ENCODE assay signal across 8 cellular contexts in the genomic region with DNA sequence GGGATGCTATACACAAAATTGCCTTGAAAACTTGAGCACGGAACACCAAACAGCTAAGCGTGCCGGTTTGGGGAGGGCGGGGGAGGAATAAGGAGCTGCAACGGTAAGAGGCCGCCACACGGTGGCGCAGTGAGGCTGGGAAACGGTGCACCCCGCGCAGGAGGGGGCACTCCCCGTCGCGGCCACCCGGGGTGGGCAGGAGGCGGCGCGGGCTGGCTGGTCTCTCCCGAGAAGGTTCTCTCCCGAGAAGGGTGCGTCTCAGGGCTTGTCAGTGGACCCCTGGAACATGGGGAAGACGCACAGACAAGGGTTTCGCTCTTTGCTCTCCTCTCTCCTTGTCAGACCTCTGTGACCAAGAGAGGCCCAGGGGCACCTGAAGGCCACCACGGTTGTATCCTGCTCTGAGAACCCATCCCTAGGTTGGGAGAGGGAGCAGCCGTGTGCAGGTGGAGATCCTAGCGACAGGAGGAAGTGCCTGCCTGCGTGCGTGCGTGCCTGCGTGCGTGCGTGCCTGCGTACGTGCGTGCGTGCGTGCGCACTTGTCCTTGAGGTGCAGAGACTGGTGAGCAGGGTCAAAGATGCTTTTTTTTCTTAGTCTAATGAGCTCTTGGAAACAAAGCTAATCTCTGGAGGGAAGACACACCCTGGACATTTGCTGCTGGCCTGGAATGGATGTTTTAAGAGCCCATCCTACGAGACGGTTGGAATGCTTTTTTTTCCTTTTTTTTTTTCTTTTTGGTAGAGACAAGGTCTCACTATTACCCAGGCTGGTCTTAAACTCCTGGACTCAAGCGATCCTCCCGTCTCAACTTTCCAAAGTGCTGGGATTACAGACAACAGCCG. TPM values are rescaled to one million over a fixed set of nuclear protein-coding genes. Genes with fewer than 3 reads are reported as not detected.
DNase-seq lines count a peak whose midpoint lies in the region; ATAC-seq and TF ChIP-seq lines count a peak whose summit lies in the region.

No MANE protein-coding gene starts in this region.

- H3K4me1 ChIP-seq in HUES64 (ENCODE audit: insufficient read depth, low read length): 0 out of 2 replicates have a peak, but pooled peaks cover 7% of the 10 kb centered on the region
- H3K4me1 ChIP-seq in PC-9 (replicated peaks; ENCODE audit: insufficient read depth): no peaks in the 10 kb centered on the region
- H3K4me1 ChIP-seq in neuronal stem cell (ENCODE audit: control insufficient read depth in 2 of 2, insufficient read depth in 1 of 2, low read depth in 1 of 2, low read length in 2 of 2): peaks cover 7 to 16% of the 10 kb centered on the region in 2 donors

- POLR2A ChIA-PET in PC-9 (lab: Charles Lee; ENCODE audit: unreplicated experiment): no interaction called here

- H3K9me3 ChIP-seq in HUES64 (ENCODE audit: insufficient read depth, low read depth, low read length) (no peaks in the 10 kb centered on the region), PC-9 (ENCODE audit: insufficient read depth, low read depth) (no peaks in the 10 kb centered on the region), neuronal stem cell (replicated peaks in 1 of 2; ENCODE audit: control insufficient read depth in 2 of 2, insufficient read depth in 1 of 2, low read depth in 1 of 2, low read length in 2 of 2) (no peaks in the 10 kb centered on the region)

- H3K36me3 Mint-ChIP-seq in activated T-helper 1 cell treated with anti-CD3 and anti-CD28 coated beads, Interleukin-12 subunit alpha, Interleukin-12 subunit beta, Interleukin-2, Interleukin-4 antibody, amounts not matched to agents 30 ng/mL and 10 ng/mL and 1 ng/mL, durations not matched to agents 14 hours and 24 hours and 36 hours (ENCODE audit: low read depth): no peaks in the 10 kb centered on the region

- peak overlapping the region; percentile 79 for H3K18ac ChIP-seq in neuronal stem cell (ENCODE audit: low read length)

- H3K4ac ChIP-seq in neuronal stem cell (ENCODE audit: low read length): no peak overlapping the region

- H3K9me2 ChIP-seq in PC-9 (ENCODE audit: insufficient read depth): no peaks in the 10 kb centered on the region

- H3K4me3 ChIP-seq in HUES64 (ENCODE audit: low read length): peak overlapping the region; percentile 25; the same call in 1 of the 2 replicates
- H3K4me3 ChIP-seq in PC-9: no peak overlapping the region
- H3K4me3 ChIP-seq in neuronal stem cell (ENCODE audit: low read length in 2 of 2): peak overlapping the region in 1 of 2 donors; percentile 13

- H3K4me1 Mint-ChIP-seq in activated T-helper 1 cell treated with anti-CD3 and anti-CD28 coated beads, Interleukin-12 subunit alpha, Interleukin-12 subunit beta, Interleukin-2, Interleukin-4 antibody, amounts not matched to agents 30 ng/mL and 10 ng/mL and 1 ng/mL, durations not matched to agents 14 hours and 24 hours and 36 hours (ENCODE audit: low read depth): peaks cover 6% of the 10 kb centered on the region

- DNase-seq in D341Med (ENCODE audit: low spot score) (peak; percentile 91), PC-9 (peak in 1 of 2 experiments; percentile 27), fibroblast of peridontal ligament (ENCODE audit: extremely low read depth) (peak; percentile 58), neuronal stem cell (ENCODE audit: low spot score) (peak; percentile 62), superior temporal gyrus (ENCODE audit: extremely low spot score) (peak; percentile 89)
- DNase-seq in activated T-helper 1 cell treated with anti-CD3 and anti-CD28 coated beads, Interleukin-12 subunit alpha, Interleukin-12 subunit beta, Interleukin-2, Interleukin-4 antibody, amounts not matched to agents 30 ng/mL and 10 ng/mL and 1 ng/mL, durations not matched to agents 14 hours and 24 hours and 36 hours (ENCODE audit: low spot score): peak; percentile 62

- H3K27me3 ChIP-seq in HUES64 (ENCODE audit: insufficient read depth, low read length) (peaks cover 5% of the 10 kb centered on the region; the same call in 1 of the 2 replicates), PC-9 (ENCODE audit: insufficient read depth, low read depth) (peaks cover 87% of the 10 kb centered on the region), neuronal stem cell (ENCODE audit: control insufficient read depth in 3 of 3, insufficient read depth in 3 of 3, low read depth in 1 of 3, low read length in 3 of 3) (peaks cover 0 to 15% (median 0%) of the 10 kb centered on the region in 3 experiments)

- peak overlapping the region; percentile 83 for H3K23ac ChIP-seq in neuronal stem cell (ENCODE audit: low read depth, low read length, poor library complexity)

- no peak overlapping the region for H2BK5ac ChIP-seq in neuronal stem cell (ENCODE audit: low read length)

- H3K36me3 ChIP-seq in HUES64 (ENCODE audit: insufficient read depth, low read length): no peaks in the 10 kb centered on the region
- H3K36me3 ChIP-seq in PC-9 (ENCODE audit: low read depth): no peaks in the 10 kb centered on the region
- H3K36me3 ChIP-seq in neuronal stem cell (replicated peaks in 1 of 2; ENCODE audit: control insufficient read depth in 2 of 2, insufficient read depth in 2 of 2, low read length in 2 of 2): no peaks in the 10 kb centered on the region

- intact Hi-C loops in PC-9 (cut with micrococcal nuclease; ENCODE audit: unreplicated experiment): loop anchor here (2.0 kb wide), 1 partner anchor 88 kb away; no protein-coding TSS in a partner anchor
- intact Hi-C loops in activated T-helper 1 cell treated with anti-CD3 and anti-CD28 coated beads, Interleukin-12 subunit alpha, Interleukin-12 subunit beta, Interleukin-2, Interleukin-4 antibody, amounts not matched to agents 30 ng/mL and 10 ng/mL and 1 ng/mL, durations not matched to agents 14 hours and 24 hours and 36 hours (cut with micrococcal nuclease): loop anchor here (1.0 to 5.0 kb wide), 9 partner anchors 13 to 216 kb away; a partner anchor contains a TSS

- no peaks in the 10 kb centered on the region for H3K79me2 ChIP-seq in PC-9 (ENCODE audit: low read depth)

- no peak overlapping the region for H3K14ac ChIP-seq in neuronal stem cell (ENCODE audit: low read length)

- H2BK15ac ChIP-seq in neuronal stem cell (ENCODE audit: low read length): peak overlapping the region; percentile 32

- H2BK120ac ChIP-seq in neuronal stem cell (ENCODE audit: low read depth, low read length): no peak overlapping the region

- no peak overlapping the region for H2BK12ac ChIP-seq in neuronal stem cell (ENCODE audit: low read length)

- no peak overlapping the region for H3K9ac ChIP-seq in HUES64 (ENCODE audit: low read depth, low read length)
- peak overlapping the region; percentile 45 for H3K9ac ChIP-seq in neuronal stem cell (ENCODE audit: low read depth, low read length, poor library complexity)

- WGBS in HUES64: 43% methylated on average over 43 of the region's 43 CpGs
- WGBS in neuronal stem cell (ENCODE audit: extremely low coverage in 2 of 2, insufficient read length in 2 of 2, insufficient replicate concordance in 1 of 2), 2 donors: no CpG with 5 or more reads among the region's 43 CpGs

- H4K20me1 ChIP-seq in PC-9 (ENCODE audit: insufficient read depth): no peaks in the 10 kb centered on the region

- H3K9me3 Mint-ChIP-seq in activated T-helper 1 cell treated with anti-CD3 and anti-CD28 coated beads, Interleukin-12 subunit alpha, Interleukin-12 subunit beta, Interleukin-2, Interleukin-4 antibody, amounts not matched to agents 30 ng/mL and 10 ng/mL and 1 ng/mL, durations not matched to agents 14 hours and 24 hours and 36 hours: no peaks in the 10 kb centered on the region

- H2AK5ac ChIP-seq in neuronal stem cell (ENCODE audit: low read depth, low read length): no peak overlapping the region

- H3K79me1 ChIP-seq in neuronal stem cell (ENCODE audit: low read depth, low read length): no peaks in the 10 kb centered on the region

- no peaks in the 10 kb centered on the region for H3F3A ChIP-seq in PC-9 (ENCODE audit: insufficient read depth, low read depth)

- H4K8ac ChIP-seq in neuronal stem cell (ENCODE audit: low read depth, low read length): no peak overlapping the region

- H3K4me2 ChIP-seq in PC-9 (no peak overlapping the region), neuronal stem cell (ENCODE audit: insufficient read depth, low read length, poor library complexity, severe bottlenecking) (peak overlapping the region; percentile 61)

- peak; percentile 89 for TF ChIP-seq CTCF in PC-9 (conservative IDR thresholded peaks at IDR 0.05)

- ATAC-seq in GM21423 (IDR thresholded peaks at IDR 0.05; ENCODE audit: unreplicated experiment): peak; percentile 96

- H3K27ac Mint-ChIP-seq in activated T-helper 1 cell treated with anti-CD3 and anti-CD28 coated beads, Interleukin-12 subunit alpha, Interleukin-12 subunit beta, Interleukin-2, Interleukin-4 antibody, amounts not matched to agents 30 ng/mL and 10 ng/mL and 1 ng/mL, durations not matched to agents 14 hours and 24 hours and 36 hours: no peak overlapping the region

- H4K91ac ChIP-seq in neuronal stem cell (ENCODE audit: low read depth, low read length, poor library complexity): no peak overlapping the region

- H2AFZ ChIP-seq in PC-9: no peak overlapping the region
- H2AFZ ChIP-seq in neuronal stem cell (ENCODE audit: low read length): peak overlapping the region; percentile 50

- BruUV-seq in PC-9 (replicated peaks; lab: Mats Ljungman, UMichigan): no TSS peak

- CTCF ChIA-PET in PC-9 (lab: Charles Lee): interaction anchor here (0.7 kb wide), 2 partner anchors 86 to 1850 kb away, joined by 4 read pairs; no protein-coding TSS in a partner anchor

- H3K27ac ChIP-seq in HUES64 (ENCODE audit: low read depth, low read length) (no peak overlapping the region), PC-9 (no peak overlapping the region), neuronal stem cell (replicated peaks; ENCODE audit: low read length) (no peak overlapping the region)

- H3K27me3 Mint-ChIP-seq in activated T-helper 1 cell treated with anti-CD3 and anti-CD28 coated beads, Interleukin-12 subunit alpha, Interleukin-12 subunit beta, Interleukin-2, Interleukin-4 antibody, amounts not matched to agents 30 ng/mL and 10 ng/mL and 1 ng/mL, durations not matched to agents 14 hours and 24 hours and 36 hours (ENCODE audit: insufficient read depth): peaks cover 15% of the 10 kb centered on the region

- H3K4me3 Mint-ChIP-seq in activated T-helper 1 cell treated with anti-CD3 and anti-CD28 coated beads, Interleukin-12 subunit alpha, Interleukin-12 subunit beta, Interleukin-2, Interleukin-4 antibody, amounts not matched to agents 30 ng/mL and 10 ng/mL and 1 ng/mL, durations not matched to agents 14 hours and 24 hours and 36 hours: peak overlapping the region; percentile 13

RNA-seq across cellular contexts. Expression of a gene that starts 18.1 kb away (rescaled TPM):
- polyA plus RNA-seq in HUES64 (2013, experiment 1 of 2): 38.0 TPM
- 41.1 TPM for polyA plus RNA-seq in HUES64 (2013, experiment 2 of 2)
- not detected in 2 replicates for total RNA-seq in PC-9 (2021)
- total RNA-seq in activated T-helper 1 cell treated with anti-CD3 and anti-CD28 coated beads, Interleukin-12 subunit alpha, Interleukin-12 subunit beta, Interleukin-2, Interleukin-4 antibody, amounts not matched to agents 30 ng/mL and 10 ng/mL and 1 ng/mL, durations not matched to agents 14 hours and 24 hours and 36 hours: 3.5 and 3.9 TPM in 2 replicates
- 40.3 TPM for polyA plus RNA-seq in neuronal stem cell (2013, experiment 1 of 2)
- polyA plus RNA-seq in neuronal stem cell (2013, experiment 2 of 2): 41.3 TPM
